In the genomic region with DNA sequence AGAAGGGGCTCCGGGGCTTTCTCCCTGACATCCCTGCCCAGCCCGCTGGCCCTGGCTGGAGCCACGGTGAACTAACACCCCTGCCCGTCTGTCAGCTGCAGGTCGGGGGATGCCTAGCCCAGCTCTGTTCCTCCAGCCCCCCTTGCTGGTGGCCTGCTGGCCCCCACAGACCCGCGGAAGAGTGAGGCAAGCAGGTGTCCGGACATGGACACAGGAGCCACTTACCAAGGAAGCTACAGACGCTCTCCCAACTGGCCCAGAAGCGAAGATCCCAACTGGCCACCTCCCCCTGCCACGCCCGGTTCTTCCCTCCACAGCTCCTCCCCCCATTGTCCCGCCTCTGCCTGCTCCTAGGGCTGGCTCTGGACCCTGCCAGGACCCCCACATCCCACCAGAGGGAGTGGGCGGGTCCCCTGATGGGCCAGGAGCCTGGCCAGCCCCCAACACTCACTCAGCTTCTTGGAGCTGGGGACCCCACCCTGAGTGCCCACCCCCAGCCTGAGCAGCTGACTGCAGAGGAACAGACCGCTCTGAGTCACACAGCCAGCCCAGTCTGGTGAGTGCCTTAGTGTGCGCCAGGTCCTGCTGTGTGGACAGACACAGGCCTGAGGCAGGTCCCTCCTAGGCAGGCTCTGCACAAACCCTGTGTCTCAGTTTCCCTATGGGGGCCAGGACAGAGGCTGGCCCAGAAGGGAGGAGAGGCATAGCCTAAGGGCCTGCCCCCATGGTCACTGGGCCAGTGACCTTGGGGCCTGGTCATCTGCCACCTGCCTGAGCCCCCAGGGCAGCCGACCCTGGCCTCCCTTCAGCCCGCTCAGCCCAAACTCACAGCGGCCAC, we compare ENCODE assay signal across 9 cellular contexts. TPM values are rescaled to one million over a fixed set of nuclear protein-coding genes. Genes with fewer than 3 reads are reported as not detected.
DNase-seq lines count a peak whose midpoint lies in the region; ATAC-seq and TF ChIP-seq lines count a peak whose summit lies in the region.
"Had no signal": no experiment of that assay in that cellular context is flagged by ENCODE, and none has a peak within 500 bp of the region (broad histone marks: within the 10 kb centered on the region; RNA-seq: fewer than 3 reads in every experiment).

No MANE protein-coding gene starts in this region.

- no TSS peak for BruUV-seq in HCT116 (replicated peaks; lab: Mats Ljungman, UMichigan)

- H3K27ac ChIP-seq in HCT116 (ENCODE audit: low read depth, low read length) (peak overlapping the region; percentile 98), stomach (peak overlapping the region; percentile 31 to 94 (median 90))

- TF ChIP-seq RAD21 in HCT116 (IDR thresholded peaks at IDR 0.05; ENCODE audit: low read depth) = no peak

- H3K4me3 ChIP-seq in HCT116 (replicated peaks in 1 of 2; ENCODE audit: low read depth in 1 of 2, low read length in 2 of 2) (peak overlapping the region; percentile 61 to 68), stomach (peak overlapping the region; percentile 16 to 38 (median 30))

- H2AFZ ChIP-seq in HCT116 (ENCODE audit: low read depth, low read length, poor library complexity, severe bottlenecking) = no peak overlapping the region

- ATAC-seq in HCT116 = peak; percentile 37

- H4K20me1 ChIP-seq in HCT116 (ENCODE audit: insufficient read depth) = no peaks in the 10 kb centered on the region

- H3K4me1 ChIP-seq in HCT116 (ENCODE audit: control insufficient read depth in 1 of 2, insufficient read depth in 2 of 2, low read length in 2 of 2) = peaks cover 71 to 91% of the 10 kb centered on the region in 2 experiments
- peaks cover 71 to 98% (median 89%) of the 10 kb centered on the region in 4 donors for H3K4me1 ChIP-seq in stomach

- RAD21 ChIA-PET in HCT116 (lab: Charles Lee; ENCODE audit: low non-redundant PET in 1 of 2, low total read pairs in 2 of 2, uncharacterized antibody in 2 of 2, unreplicated experiment in 2 of 2) = interaction anchor here in 1 of 2 experiments (0.8 kb wide), 1 partner anchor 74 kb away, joined by 4 read pairs; no protein-coding TSS in a partner anchor

- peak overlapping the region; percentile 80 for H3K9ac ChIP-seq in HCT116 (ENCODE audit: low read length)

- DNase-seq in HCT116 (ENCODE audit: low read depth, low spot score) (peak; percentile 56), amniotic stem cell (lab: John Stamatoyannopoulos, UW) (peak; percentile 42), hepatic stellate cell (ENCODE audit: low spot score) (peak; percentile 73), stomach (peak; percentile 40), NCI-H526 treated with DMSO at 0.1 percent for 48 hours (lab: John Stamatoyannopoulos, UW) (no peak), NCI-H2196 (lab: John Stamatoyannopoulos, UW; ENCODE audit: unreplicated experiment) (no peak), inferior parietal cortex (ENCODE audit: extremely low spot score) (no peak)
- DNase-seq in activated CD4-positive, CD25-positive, alpha-beta regulatory T cell (lab: John Stamatoyannopoulos, UW) = no peak

- 70 to 83% (median 72%) methylated on average over 9 to 19 of the region's 19 CpGs for WGBS in stomach, 5 donors

- no peaks in the 10 kb centered on the region for H3K9me3 ChIP-seq in HCT116 (ENCODE audit: control insufficient read depth in 1 of 2, insufficient read depth in 1 of 2, low read depth in 1 of 2, low read length in 2 of 2)
- H3K9me3 ChIP-seq in stomach = no peaks in the 10 kb centered on the region

- TF ChIP-seq CTCF in HCT116 (IDR thresholded peaks at IDR 0.05 in 2 of 3, conservative IDR thresholded peaks at IDR 0.05 in 1 of 3; ENCODE audit: borderline replicate concordance in 1 of 3, insufficient read depth in 1 of 3, low read depth in 2 of 3, low read length in 2 of 3) (no peak), stomach (IDR thresholded peaks at IDR 0.05) (no peak)

- no peaks in the 10 kb centered on the region for H3K9me2 ChIP-seq in HCT116 (ENCODE audit: insufficient read depth)

- CTCF ChIA-PET in HCT116 (lab: Charles Lee) = interaction anchor here (0.8 to 0.9 kb wide), 2 partner anchors 37 to 76 kb away, joined by 3 read pairs; no protein-coding TSS in a partner anchor

- TF ChIP-seq EP300 in stomach (IDR thresholded peaks at IDR 0.05) = no peak

- intact Hi-C loops in HCT116 (cut with micrococcal nuclease) (loop anchor here (1.0 to 10.0 kb wide), 3 partner anchors 37 to 194 kb away; partner anchors contain the start of gene JAG2), stomach (cut with DNase I; ENCODE audit: low total_unique reads) (no loop called here)

- no peaks in the 10 kb centered on the region for H3K27me3 ChIP-seq in HCT116 (ENCODE audit: insufficient read depth, low read length)
- peaks cover 0 to 26% (median 10%) of the 10 kb centered on the region in 3 donors for H3K27me3 ChIP-seq in stomach

- POLR2A ChIA-PET in HCT116 (lab: Charles Lee) = interaction anchor here (0.7 to 1.0 kb wide), 2 partner anchors 10 to 51 kb away, joined by 3 to 5 read pairs; partner anchors contain the start of gene CDCA4

- H3K36me3 ChIP-seq in HCT116 (ENCODE audit: control insufficient read depth in 1 of 2, insufficient read depth in 2 of 2, low read length in 2 of 2) (no peaks in the 10 kb centered on the region), stomach (no peaks in the 10 kb centered on the region)

- H3K79me2 ChIP-seq in HCT116 (ENCODE audit: insufficient read depth, low read length) = no peaks in the 10 kb centered on the region

- TF ChIP-seq POLR2A in HCT116 (IDR thresholded peaks at IDR 0.05; ENCODE audit: borderline replicate concordance, extremely low read depth, insufficient read depth, insufficient read length) (no peak), stomach (IDR thresholded peaks at IDR 0.05) (no peak)

- H3K4me2 ChIP-seq in HCT116 (ENCODE audit: low read length) = peak overlapping the region; percentile 90

TF ChIP-seq in HCT116, 20 proteins besides CTCF, POLR2A, EP300 and RAD21 (continues in another document):
- TF ChIP-seq ELF1 (IDR thresholded peaks at IDR 0.05; ENCODE audit: borderline replicate concordance, low read depth) (no peak), MAX (IDR thresholded peaks at IDR 0.05) (no peak), SP1 (IDR thresholded peaks at IDR 0.05; ENCODE audit: low read depth) (no peak), POLR2AphosphoS5 (IDR thresholded peaks at IDR 0.05; ENCODE audit: low read depth, low read length) (peak; percentile 82), EGR1 (IDR thresholded peaks at IDR 0.05; ENCODE audit: low read depth) (no peak), JUND (IDR thresholded peaks at IDR 0.05) (no peak), TCF7L2 (IDR thresholded peaks at IDR 0.05; ENCODE audit: borderline replicate concordance, extremely low read depth, insufficient read depth, insufficient read length) (peak; percentile 24), SRF (IDR thresholded peaks at IDR 0.05; ENCODE audit: low read depth) (no peak)
- TF ChIP-seq, protein P1, sequence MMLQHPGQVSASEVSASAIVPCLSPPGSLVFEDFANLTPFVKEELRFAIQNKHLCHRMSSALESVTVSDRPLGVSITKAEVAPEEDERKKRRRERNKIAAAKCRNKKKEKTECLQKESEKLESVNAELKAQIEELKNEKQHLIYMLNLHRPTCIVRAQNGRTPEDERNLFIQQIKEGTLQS (IDR thresholded peaks at IDR 0.05) = no peak
- TF ChIP-seq, protein P2, sequence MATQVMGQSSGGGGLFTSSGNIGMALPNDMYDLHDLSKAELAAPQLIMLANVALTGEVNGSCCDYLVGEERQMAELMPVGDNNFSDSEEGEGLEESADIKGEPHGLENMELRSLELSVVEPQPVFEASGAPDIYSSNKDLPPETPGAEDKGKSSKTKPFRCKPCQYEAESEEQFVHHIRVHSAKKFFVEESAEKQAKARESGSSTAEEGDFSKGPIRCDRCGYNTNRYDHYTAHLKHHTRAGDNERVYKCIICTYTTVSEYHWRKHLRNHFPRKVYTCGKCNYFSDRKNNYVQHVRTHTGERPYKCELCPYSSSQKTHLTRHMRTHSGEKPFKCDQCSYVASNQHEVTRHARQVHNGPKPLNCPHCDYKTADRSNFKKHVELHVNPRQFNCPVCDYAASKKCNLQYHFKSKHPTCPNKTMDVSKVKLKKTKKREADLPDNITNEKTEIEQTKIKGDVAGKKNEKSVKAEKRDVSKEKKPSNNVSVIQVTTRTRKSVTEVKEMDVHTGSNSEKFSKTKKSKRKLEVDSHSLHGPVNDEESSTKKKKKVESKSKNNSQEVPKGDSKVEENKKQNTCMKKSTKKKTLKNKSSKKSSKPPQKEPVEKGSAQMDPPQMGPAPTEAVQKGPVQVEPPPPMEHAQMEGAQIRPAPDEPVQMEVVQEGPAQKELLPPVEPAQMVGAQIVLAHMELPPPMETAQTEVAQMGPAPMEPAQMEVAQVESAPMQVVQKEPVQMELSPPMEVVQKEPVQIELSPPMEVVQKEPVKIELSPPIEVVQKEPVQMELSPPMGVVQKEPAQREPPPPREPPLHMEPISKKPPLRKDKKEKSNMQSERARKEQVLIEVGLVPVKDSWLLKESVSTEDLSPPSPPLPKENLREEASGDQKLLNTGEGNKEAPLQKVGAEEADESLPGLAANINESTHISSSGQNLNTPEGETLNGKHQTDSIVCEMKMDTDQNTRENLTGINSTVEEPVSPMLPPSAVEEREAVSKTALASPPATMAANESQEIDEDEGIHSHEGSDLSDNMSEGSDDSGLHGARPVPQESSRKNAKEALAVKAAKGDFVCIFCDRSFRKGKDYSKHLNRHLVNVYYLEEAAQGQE (IDR thresholded peaks at IDR 0.05; ENCODE audit: low read depth) = no peak

RNA-seq across cellular contexts. Expression of gene AHNAK2, which starts 7.7 kb away (rescaled TPM):
- total RNA-seq in HCT116 (2021; ENCODE audit: unreplicated experiment) = 45.0 TPM
- polyA plus RNA-seq in HCT116 (2012) = 37.0 and 46.7 TPM in 2 replicates
- 100 to 1,000 TPM in 1 of 5 donors, 10 to 100 TPM in 4; 11.0 to 117 (median 15.1) TPM for total RNA-seq in stomach
- 10 to 100 TPM in 1 of 3 donors, 1 to 10 TPM in 2; 1.5 to 46.3 (median 2.1) TPM for polyA plus RNA-seq in stomach

RNA-seq across cellular contexts. Expression of gene CLBA1, which starts 15.1 kb away (rescaled TPM):
- 14.8 TPM for total RNA-seq in HCT116 (2021; ENCODE audit: unreplicated experiment)
- polyA plus RNA-seq in HCT116 (2012) = 10.6 and 11.2 TPM in 2 replicates
- 1 to 10 TPM in 4 of 5 donors, not detected in 1; 3.5 to 8.7 (median 6.7) TPM for total RNA-seq in stomach
- 10 to 100 TPM in 1 of 3 donors, 1 to 10 TPM in 2; 3.7 to 13.9 (median 4.2) TPM for polyA plus RNA-seq in stomach

RNA-seq across cellular contexts. Expression of gene PLD4, which starts 45.8 kb away (rescaled TPM):
- total RNA-seq in HCT116 (2021; ENCODE audit: unreplicated experiment) (0.12 TPM), stomach (1 to 10 TPM in 1 of 5 donors, under 1 TPM in 1, not detected in 3; 0.14 to 2.6 TPM)
- polyA plus RNA-seq in HCT116 (2012) = 0.02 and 0.08 TPM in 2 replicates
- 1 to 10 TPM in 1 of 3 donors, under 1 TPM in 1, not detected in 1; 0.70 to 1.7 TPM for polyA plus RNA-seq in stomach
- total RNA-seq: activated CD8-positive, alpha-beta memory T cell treated with anti-CD3 and anti-CD28 coated beads for 36 hours had no signal

RNA-seq across cellular contexts. Expression of gene CDCA4, which starts 50.4 kb away (rescaled TPM):
- total RNA-seq in HCT116 (2021; ENCODE audit: unreplicated experiment) (62.4 TPM), stomach (10 to 100 TPM in 2 of 5 donors, 1 to 10 TPM in 3; 2.9 to 12.3 (median 4.5) TPM)
- polyA plus RNA-seq in HCT116 (2012) = 54.1 and 55.1 TPM in 2 replicates
- polyA plus RNA-seq in stomach = 1 to 10 TPM; 4.7 to 9.4 (median 8.0) TPM

Comparison
In these comparisons a context has a peak if more than half of its experiments do, and no peak if none do; other contexts are left out.
1. DNase-seq: peak in HCT116 (single experiment), amniotic stem cell (single experiment), hepatic stellate cell (single experiment) and stomach (single experiment); none in NCI-H526 treated with DMSO at 0.1 percent for 48 hours (single experiment), NCI-H2196 (single experiment), activated CD4-positive, CD25-positive, alpha-beta regulatory T cell (0 of 4) and inferior parietal cortex (single experiment).